12 cellular contexts compared by ENCODE assay signal in genomic region chr14:97602438-97603117, GRCh38.
DNase-seq lines count a peak whose midpoint lies in the region; ATAC-seq and TF ChIP-seq lines count a peak whose summit lies in the region.
"Had no signal": no experiment of that assay in that cellular context is flagged by ENCODE, and none has a peak within 500 bp of the region (broad histone marks: within the 10 kb centered on the region; RNA-seq: fewer than 3 reads in every experiment).

No MANE protein-coding gene starts in this region.

- H3K36me3 ChIP-seq in heart left ventricle, result no peaks in the 10 kb centered on the region
- H3K36me3 ChIP-seq in transverse colon, result no peaks in the 10 kb centered on the region

- peaks cover 5% of the 10 kb centered on the region for H3K9me3 Mint-ChIP-seq in activated T-helper 2 cell treated with anti-CD3 and anti-CD28 coated beads, Interferon-gamma antibody, Interleukin-2, Interleukin-4, amounts not matched to agents 10 μg/mL and 5 μg/mL and 100 μg/mL, durations not matched to agents 14 hours and 24 hours and 36 hours

- H3K4me3 Mint-ChIP-seq in activated T-helper 2 cell treated with anti-CD3 and anti-CD28 coated beads, Interferon-gamma antibody, Interleukin-2, Interleukin-4, amounts not matched to agents 10 μg/mL and 5 μg/mL and 100 μg/mL, durations not matched to agents 14 hours and 24 hours and 36 hours (ENCODE audit: low read depth), result no peak overlapping the region

- 47 to 62% (median 52%) methylated on average over 11 to 13 of the region's 13 CpGs for WGBS in heart left ventricle, 4 donors
- 50 to 57% methylated on average over 3 to 13 of the region's 13 CpGs for WGBS in transverse colon (ENCODE audit: low coverage in 1 of 2), 2 donors

- no peaks in the 10 kb centered on the region for H3K27me3 Mint-ChIP-seq in activated T-helper 2 cell treated with anti-CD3 and anti-CD28 coated beads, Interferon-gamma antibody, Interleukin-2, Interleukin-4, amounts not matched to agents 10 μg/mL and 5 μg/mL and 100 μg/mL, durations not matched to agents 14 hours and 24 hours and 36 hours (ENCODE audit: low read depth)

- TF ChIP-seq CTCF in heart left ventricle (IDR thresholded peaks at IDR 0.05) (no peak), transverse colon (IDR thresholded peaks at IDR 0.05) (no peak), foreskin fibroblast (IDR thresholded peaks at IDR 0.05; ENCODE audit: low read depth, low read length) (no peak)

- TF ChIP-seq POLR2A in heart left ventricle (IDR thresholded peaks at IDR 0.05) (no peak), transverse colon (IDR thresholded peaks at IDR 0.05) (no peak)

- intact Hi-C loops in heart left ventricle (cut with DNase I), result no loop called here
- intact Hi-C loops in cardiac septum (cut with DNase I), result no loop called here
- intact Hi-C loops in activated T-helper 2 cell treated with anti-CD3 and anti-CD28 coated beads, Interferon-gamma antibody, Interleukin-2, Interleukin-4, amounts not matched to agents 10 μg/mL and 5 μg/mL and 100 μg/mL, durations not matched to agents 14 hours and 24 hours and 36 hours (cut with micrococcal nuclease), result loop anchor here (1.0 to 5.0 kb wide), 5 partner anchors 16 to 160 kb away; no protein-coding TSS in a partner anchor
- intact Hi-C loops in transverse colon (cut with DNase I; ENCODE audit: low total_unique reads), result no loop called here

- peaks cover 0 to 14% (median 0%) of the 10 kb centered on the region in 12 donors for H3K4me1 ChIP-seq in heart left ventricle
- H3K4me1 ChIP-seq in transverse colon, result no peaks in the 10 kb centered on the region
- H3K4me1 ChIP-seq: A549 had no signal

- peaks cover 0 to 8% (median 0%) of the 10 kb centered on the region in 9 donors for H3K27me3 ChIP-seq in heart left ventricle
- H3K27me3 ChIP-seq in transverse colon, result no peaks in the 10 kb centered on the region

- in situ Hi-C loops in transverse colon (cut with MboI; ENCODE audit: low pct_ligation_motif_present in 1 of 4, low pct_unique_long_range_greater_than_20kb in 1 of 4, low sequenced_read_pairs in 3 of 4), result no loop called here

- H3K36me3 Mint-ChIP-seq in activated T-helper 2 cell treated with anti-CD3 and anti-CD28 coated beads, Interferon-gamma antibody, Interleukin-2, Interleukin-4, amounts not matched to agents 10 μg/mL and 5 μg/mL and 100 μg/mL, durations not matched to agents 14 hours and 24 hours and 36 hours (ENCODE audit: low read depth), result peaks cover 16% of the 10 kb centered on the region

- ATAC-seq in heart left ventricle (peak in 3 of 4 donors; percentile 47 to 61 (median 56)), HG02938 (IDR thresholded peaks at IDR 0.05; ENCODE audit: unreplicated experiment) (no peak), GM21381 (IDR thresholded peaks at IDR 0.05; ENCODE audit: unreplicated experiment) (no peak)
- ATAC-seq: A549 had no signal

- H3K9me3 ChIP-seq in heart left ventricle, result peaks cover 0 to 13% (median 0%) of the 10 kb centered on the region in 12 donors
- no peaks in the 10 kb centered on the region for H3K9me3 ChIP-seq in transverse colon
- H3K9me3 ChIP-seq: A549 had no signal

- H3K4me3 ChIP-seq in heart left ventricle (no peak overlapping the region), transverse colon (no peak overlapping the region), foreskin fibroblast (ENCODE audit: low read depth in 1 of 2, low read length in 2 of 2) (no peak overlapping the region)
- H3K4me3 ChIP-seq: A549 had no signal

- H3K27ac Mint-ChIP-seq in activated T-helper 2 cell treated with anti-CD3 and anti-CD28 coated beads, Interferon-gamma antibody, Interleukin-2, Interleukin-4, amounts not matched to agents 10 μg/mL and 5 μg/mL and 100 μg/mL, durations not matched to agents 14 hours and 24 hours and 36 hours, result no peak overlapping the region

- TF ChIP-seq EP300 in transverse colon (IDR thresholded peaks at IDR 0.05; ENCODE audit: low read depth), result no peak

- peaks cover 29% of the 10 kb centered on the region for H3K4me1 Mint-ChIP-seq in activated T-helper 2 cell treated with anti-CD3 and anti-CD28 coated beads, Interferon-gamma antibody, Interleukin-2, Interleukin-4, amounts not matched to agents 10 μg/mL and 5 μg/mL and 100 μg/mL, durations not matched to agents 14 hours and 24 hours and 36 hours (ENCODE audit: low read depth)

- peak in 2 of 5 donors; percentile 7 to 65 for DNase-seq in heart left ventricle
- no peak for DNase-seq in cardiac septum (ENCODE audit: low spot score)
- peak; percentile 72 for DNase-seq in activated T-helper 2 cell treated with anti-CD3 and anti-CD28 coated beads, Interferon-gamma antibody, Interleukin-2, Interleukin-4, amounts not matched to agents 10 μg/mL and 5 μg/mL and 100 μg/mL, durations not matched to agents 14 hours and 24 hours and 36 hours (ENCODE audit: low spot score)
- DNase-seq in stimulated activated CD4-positive, alpha-beta T cell treated with anti-CD3 and anti-CD28 coated beads, Interleukin-12 subunit alpha, Interleukin-12 subunit beta, amount 100 ng/mL, for 24 hours (ENCODE audit: low read depth in 2 of 2), result peak; percentile 14 to 31
- DNase-seq in transverse colon, result peak; percentile 29
- no peak for DNase-seq in foreskin fibroblast
- DNase-seq: dermis blood vessel endothelial cell, GF-D8, hypothalamus had no signal

- peak overlapping the region in 1 of 12 donors; percentile 65 for H3K27ac ChIP-seq in heart left ventricle
- peak overlapping the region in 2 of 4 donors; percentile 12 to 48 for H3K27ac ChIP-seq in transverse colon
- H3K27ac ChIP-seq: A549 had no signal

Comparison
In these comparisons a context has a peak if more than half of its experiments do, and no peak if none do; other contexts are left out.
1. ATAC-seq: peak in heart left ventricle (3 of 4); none in HG02938 (single experiment) and GM21381 (single experiment).
2. DNase-seq: peak in activated T-helper 2 cell treated with anti-CD3 and anti-CD28 coated beads, Interferon-gamma antibody, Interleukin-2, Interleukin-4, amounts not matched to agents 10 μg/mL and 5 μg/mL and 100 μg/mL, durations not matched to agents 14 hours and 24 hours and 36 hours (single experiment), stimulated activated CD4-positive, alpha-beta T cell treated with anti-CD3 and anti-CD28 coated beads, Interleukin-12 subunit alpha, Interleukin-12 subunit beta, amount 100 ng/mL, for 24 hours (2 of 2) and transverse colon (single experiment); none in cardiac septum (single experiment) and foreskin fibroblast (0 of 2).